In genomic region chr12:27710592-27711311, GRCh38 we compare ENCODE assay signal across 8 cellular contexts. TPM values are rescaled to one million over a fixed set of nuclear protein-coding genes. Genes with fewer than 3 reads are reported as not detected.
DNase-seq lines count a peak whose midpoint lies in the region; ATAC-seq and TF ChIP-seq lines count a peak whose summit lies in the region.

TSS of gene MRPS35 (plus strand) at chr12:27710832. CDS start at chr12:27710844, 12 bp downstream.

- peak within 1 kb of the TSS; percentile 87 for H3K4me2 ChIP-seq in trophoblast cell (ENCODE audit: low read length)

- H3K4ac ChIP-seq in trophoblast cell (ENCODE audit: low read depth, low read length): peak within 1 kb of the TSS; percentile 93

- TF ChIP-seq EP300 in tibial nerve (IDR thresholded peaks at IDR 0.05): peak; percentile 69 to 97

- TF ChIP-seq CTCF in GM12865 (IDR thresholded peaks at IDR 0.05; ENCODE audit: insufficient read depth, low read depth, low read length, missing control alignments): no peak
- no peak for TF ChIP-seq CTCF in tibial nerve (IDR thresholded peaks at IDR 0.05)

- DNase-seq in GM12865 (ENCODE audit: low read depth) (peak; percentile 96), NCI-H1092 treated with DMSO at 0.1 percent for 48 hours (lab: John Stamatoyannopoulos, UW) (peak; percentile 86), SW 1271 (lab: John Stamatoyannopoulos, UW) (peak; percentile 56 to 94), Right ventricle myocardium superior (peak; percentile 95), trophoblast cell (peak; percentile 86 to 91), tibial nerve (ENCODE audit: low spot score in 2 of 2) (peak; percentile 84 to 88)
- peak; percentile 68 for DNase-seq in activated naive CD8-positive, alpha-beta T cell treated with anti-CD3 and anti-CD28 coated beads, Interleukin-2, amount 50 U/mL, for 16 hours (ENCODE audit: low read depth, low spot score)

- peak within 1 kb of the TSS; percentile 76 for H2BK5ac ChIP-seq in trophoblast cell (ENCODE audit: low read depth, low read length, poor library complexity)

- H3K27me3 ChIP-seq in trophoblast cell (ENCODE audit: insufficient read depth, low read length) (no peaks in the 10 kb centered on the region), tibial nerve (no peaks in the 10 kb centered on the region)

- peak within 1 kb of the TSS; percentile 98 for H2AFZ ChIP-seq in trophoblast cell (ENCODE audit: insufficient read depth, low read length, poor library complexity)

- H4K91ac ChIP-seq in trophoblast cell (ENCODE audit: low read depth, low read length): peak within 1 kb of the TSS; percentile 94

- peak within 1 kb of the TSS; percentile 98 for H3K14ac ChIP-seq in trophoblast cell (ENCODE audit: low read length)

- H3K23ac ChIP-seq in trophoblast cell (ENCODE audit: low read length): peak within 1 kb of the TSS; percentile 96

- H3K27ac ChIP-seq in trophoblast cell (ENCODE audit: low read depth, low read length) (peak within 1 kb of the TSS; percentile 66), tibial nerve (peak within 1 kb of the TSS; percentile 58 to 90 (median 82))

- WGBS in trophoblast cell (ENCODE audit: extremely low coverage, insufficient coverage, insufficient read length): no CpG with 5 or more reads among the region's 46 CpGs
- 0 to 1% methylated on average over 17 to 45 of the region's 46 CpGs for WGBS in tibial nerve, 2 donors

- H3K36me3 ChIP-seq in trophoblast cell (ENCODE audit: control insufficient read depth in 1 of 2, insufficient read depth in 2 of 2, low read length in 2 of 2) (peaks cover 1 to 6% of the 10 kb centered on the region in 2 experiments), tibial nerve (peaks cover 0 to 14% (median 0%) of the 10 kb centered on the region in 3 donors)

- peak within 1 kb of the TSS; percentile 98 for H3K18ac ChIP-seq in trophoblast cell (ENCODE audit: low read length)

- peak within 1 kb of the TSS; percentile 9 for H2AK5ac ChIP-seq in trophoblast cell (ENCODE audit: low read length)

- peaks cover 13% of the 10 kb centered on the region for H3K79me2 ChIP-seq in trophoblast cell (ENCODE audit: control insufficient read depth, insufficient read depth, low read length, poor library complexity)

- H2BK12ac ChIP-seq in trophoblast cell (ENCODE audit: low read length): no peak within 1 kb of the TSS

- H3K9me3 ChIP-seq in trophoblast cell (ENCODE audit: insufficient read depth, low read depth, low read length): no peaks in the 10 kb centered on the region
- no peaks in the 10 kb centered on the region for H3K9me3 ChIP-seq in tibial nerve

- peak within 1 kb of the TSS; percentile 99 for H4K8ac ChIP-seq in trophoblast cell (ENCODE audit: low read depth, low read length)

- H3K4me1 ChIP-seq in trophoblast cell (ENCODE audit: control insufficient read depth in 1 of 2, insufficient read depth in 2 of 2, low read length in 2 of 2): no peaks in the 10 kb centered on the region
- peaks cover 0 to 26% (median 8%) of the 10 kb centered on the region in 4 donors for H3K4me1 ChIP-seq in tibial nerve

- peak within 1 kb of the TSS; percentile 98 for H3K9ac ChIP-seq in trophoblast cell (ENCODE audit: low read length)

- peak within 1 kb of the TSS; percentile 80 for H2BK120ac ChIP-seq in trophoblast cell (ENCODE audit: insufficient read depth, low read length, poor library complexity)

- H3K4me3 ChIP-seq in GM12865 (ENCODE audit: low read depth, low read length): peak within 1 kb of the TSS; percentile 93
- peak within 1 kb of the TSS; percentile 98 for H3K4me3 ChIP-seq in trophoblast cell (ENCODE audit: low read depth, low read length)
- peak within 1 kb of the TSS; percentile 63 to 97 (median 93) for H3K4me3 ChIP-seq in tibial nerve

- peaks cover 10% of the 10 kb centered on the region for H3K79me1 ChIP-seq in trophoblast cell (ENCODE audit: low read length)

- TF ChIP-seq POLR2A in tibial nerve (IDR thresholded peaks at IDR 0.05): peak; percentile 48 to 69

- intact Hi-C loops in Right ventricle myocardium superior (cut with DNase I): no loop called here

- ATAC-seq in HG02623 (IDR thresholded peaks at IDR 0.05; ENCODE audit: unreplicated experiment) (peak; percentile 97), Right ventricle myocardium superior (ENCODE audit: poor library complexity) (peak; percentile 99)

- peak within 1 kb of the TSS; percentile 88 for H4K12ac ChIP-seq in trophoblast cell (ENCODE audit: low read depth, low read length)

RNA-seq across cellular contexts. Expression of gene MRPS35, which starts in this region (rescaled TPM):
- total RNA-seq in Right ventricle myocardium superior (56.4 TPM), tibial nerve (100 to 1,000 TPM in 1 of 4 donors, 10 to 100 TPM in 3; 27.0 to 103 (median 45.6) TPM)
- polyA plus RNA-seq in trophoblast cell (2013): 32.4 and 34.5 TPM in 2 replicates

Comparison
In these comparisons a context has a peak if more than half of its experiments do, and no peak if none do; other contexts are left out.
1. Peak in every context shown above with its lines: DNase-seq, ATAC-seq, H3K4me3 ChIP-seq and H3K27ac ChIP-seq.